ENCODE assay signal across 23 cellular contexts in genomic region chr13:95338905-95339304, GRCh38.
"Had no signal": no experiment of that assay in that cellular context is flagged by ENCODE, and none has a peak within 500 bp of the region (broad histone marks: within the 10 kb centered on the region; RNA-seq: fewer than 3 reads in every experiment).

No MANE protein-coding gene starts in this region.

- H3K4me3 ChIP-seq: heart right ventricle, hepatocyte, left ventricle myocardium inferior, lung, neural progenitor cell, psoas muscle, right atrium auricular region, right lobe of liver, skin epidermis, spleen, tibial nerve, upper lobe of right lung had no signal

- H3K9me3 ChIP-seq: heart right ventricle, left ventricle myocardium inferior, neutrophil, psoas muscle, right atrium auricular region, right lobe of liver, spleen, tibial nerve, upper lobe of right lung had no signal

- H3K4me1 ChIP-seq: neural progenitor cell, right atrium auricular region, right lobe of liver, tibial nerve, upper lobe of right lung had no signal

- H3K27ac ChIP-seq: heart right ventricle, hepatocyte, left ventricle myocardium inferior, neural progenitor cell, neutrophil, parathyroid adenoma, psoas muscle, right atrium auricular region, right lobe of liver, skin epidermis, spleen, tibial nerve, upper lobe of right lung had no signal

- H3K36me3 ChIP-seq: heart right ventricle, left ventricle myocardium inferior, neural progenitor cell, neutrophil, right atrium auricular region, right lobe of liver, spleen, tibial nerve, upper lobe of right lung had no signal

- ATAC-seq: heart right ventricle; naive thymus-derived CD4-positive, alpha-beta T cell; natural killer cell treated with Interleukin-12 subunit alpha and Interleukin-12 subunit beta and Interleukin-15 and Interleukin-18, amount 100 ng/mL, for 72 hours; psoas muscle; right lobe of liver; stimulated activated effector memory CD8-positive, alpha-beta T cell treated with anti-CD3 and anti-CD28 coated beads, Interleukin-12 subunit alpha, Interleukin-12 subunit beta, amount 100 ng/mL, for 72 hours; upper lobe of right lung had no signal

- H3K27me3 ChIP-seq: heart right ventricle, hepatocyte, neural progenitor cell, neutrophil, right atrium auricular region, right lobe of liver, spleen, tibial nerve, upper lobe of right lung had no signal

- DNase-seq: heart right ventricle; islet precursor cell; left ventricle myocardium inferior; mesendoderm; naive thymus-derived CD4-positive, alpha-beta T cell; occipital lobe; psoas muscle; right lobe of liver; spleen; stimulated activated CD4-positive, alpha-beta T cell treated with anti-CD3 and anti-CD28 coated beads, Interleukin-4, amount 100 ng/mL, for 24 hours; stimulated activated naive CD4-positive, alpha-beta T cell; substantia nigra; upper lobe of right lung had no signal

- H3K9ac ChIP-seq: neural progenitor cell, parathyroid adenoma had no signal
